ENCODE assay signal across 9 cellular contexts in genomic region chr19:7852851-7853759, GRCh38. TPM values are rescaled to one million over a fixed set of nuclear protein-coding genes. Genes with fewer than 3 reads are reported as not detected.
A peak's percentile ranks its signal among the peaks of the same experiment; 100 is the strongest.
DNase-seq lines count a peak whose midpoint lies in the region; ATAC-seq, FAIRE-seq and TF ChIP-seq lines count a peak whose summit lies in the region.
"Had no signal": no experiment of that assay in that cellular context is flagged by ENCODE, and none has a peak within 500 bp of the region (broad histone marks: within the 10 kb centered on the region; RNA-seq: fewer than 3 reads in every experiment).

No MANE protein-coding gene starts in this region.

- BruUV-seq in K562 (replicated peaks; lab: Mats Ljungman, UMichigan): no TSS peak

- H3K4me2 ChIP-seq in K562 (ENCODE audit: insufficient read depth, low read length): peak overlapping the region; percentile 63

- no peak for TF ChIP-seq POLR2A in K562 (conservative IDR thresholded peaks at IDR 0.05)

- H4K20me1 ChIP-seq in K562 (replicated peaks; ENCODE audit: control insufficient read depth, insufficient read depth, low read length): peaks cover 18% of the 10 kb centered on the region; the same call in 1 of the 2 replicates

- H2AFZ ChIP-seq in K562 (ENCODE audit: low read depth, low read length): peak overlapping the region; percentile 15

- peak; percentile 83 to 90 (median 86); a peak in 5 of 6 replicates for TF ChIP-seq CTCF in K562 (IDR thresholded peaks at IDR 0.05 in 2 of 3, conservative IDR thresholded peaks at IDR 0.05 in 1 of 3; ENCODE audit: insufficient read depth in 2 of 3, low read depth in 1 of 3, low read length in 3 of 3)

- CTCF ChIA-PET in K562 (lab: Yijun Ruan, JAX; ENCODE audit: low intra/inter-chr PET ratio): interaction anchor here (0.7 to 1.2 kb wide), 8 partner anchors 16 to 400 kb away, joined by 3 to 5 read pairs (median 3); partner anchors contain the start of gene MAP2K7

- no peaks in the 10 kb centered on the region for H3K9me1 ChIP-seq in K562 (ENCODE audit: control insufficient read depth, insufficient read depth, low read length)

- no peak for TF ChIP-seq EP300 in K562 (IDR thresholded peaks at IDR 0.05; ENCODE audit: low read length)

- peak; percentile 92 for ATAC-seq in K562
- ATAC-seq in GM18519 (IDR thresholded peaks at IDR 0.05; ENCODE audit: low FRiP score, unreplicated experiment): no peak

- intact Hi-C loops in K562 (cut with micrococcal nuclease): loop anchor here (1.0 to 2.0 kb wide), 3 partner anchors 50 to 72 kb away; partner anchors contain the start of gene MAP2K7

- H3K27me3 ChIP-seq in K562 (ENCODE audit: control insufficient read depth in 2 of 2, insufficient read depth in 2 of 2, low read length in 2 of 2): peaks cover 15 to 37% of the 10 kb centered on the region in 2 experiments; a peak in 4 of 5 replicates

- H3K9me3 ChIP-seq in K562 (replicated peaks; ENCODE audit: control insufficient read depth, insufficient read depth, low read depth, low read length): no peaks in the 10 kb centered on the region

- POLR2A ChIA-PET in K562 (lab: Yijun Ruan, JAX): interaction anchor here (0.6 kb wide), 1 partner anchor 16 kb away, joined by 3 read pairs; no protein-coding TSS in a partner anchor

- in situ Hi-C loops in K562 (cut with MboI): loop anchor here (5.0 kb wide), 1 partner anchor 69 kb away; the partner anchor contains the start of gene SNAPC2

- H3K9ac ChIP-seq in K562 (ENCODE audit: insufficient read depth in 1 of 2, low read depth in 2 of 2, low read length in 2 of 2): peak overlapping the region in 1 of 2 experiments; percentile 70; a peak in 2 of 4 replicates

- peak; percentile 63 to 70 for DNase-seq in NCI-H187 (lab: John Stamatoyannopoulos, UW)
- no peak for DNase-seq in NCI-H187 treated with DMSO at 0.1 percent for 48 hours (lab: John Stamatoyannopoulos, UW)
- peak; percentile 28 for DNase-seq in NCI-H1694 (lab: John Stamatoyannopoulos, UW)
- peak; percentile 46 for DNase-seq in UCSD-AML1 (lab: John Stamatoyannopoulos, UW; ENCODE audit: unreplicated experiment)
- DNase-seq in K562 (ENCODE audit: extremely low read depth in 1 of 4, low spot score in 3 of 4): peak; percentile 91 to 97 (median 94)
- DNase-seq in iPS-NIHi7 (ENCODE audit: extremely low spot score): peak; percentile 99
- peak in 3 of 4 experiments; percentile 45 to 62 (median 52) for DNase-seq in stimulated activated CD4-positive, alpha-beta T cell treated with anti-CD3 and anti-CD28 coated beads, Interleukin-1b, Interleukin-23, amount 100 ng/mL, for 24 hours (ENCODE audit: low read depth in 4 of 4, low spot score in 1 of 4)

- H3K36me3 ChIP-seq in K562 (ENCODE audit: control insufficient read depth, insufficient read depth, low read length): no peaks in the 10 kb centered on the region

- H3K4me3 ChIP-seq in K562: no peak overlapping the region

- H3K27ac ChIP-seq in K562 (ENCODE audit: extremely low read depth, low read depth, low read length): no peak overlapping the region

- H3K4me1 ChIP-seq in K562 (replicated peaks in 1 of 2; ENCODE audit: control insufficient read depth in 2 of 2, insufficient read depth in 2 of 2, low read length in 2 of 2): peaks cover 13 to 74% of the 10 kb centered on the region in 2 experiments

- no peaks in the 10 kb centered on the region for H3K79me2 ChIP-seq in K562 (ENCODE audit: control insufficient read depth, insufficient read depth, low read length)

- peak; percentile 86 for FAIRE-seq in K562 (lab: Jason Lieb, UNC)
- FAIRE-seq: A204.1 had no signal

- peak; percentile 68 to 85 for TF ChIP-seq RAD21 in K562 (CRISPR knock-in tag; conservative IDR thresholded peaks at IDR 0.05 in 1 of 2, IDR thresholded peaks at IDR 0.05 in 1 of 2)

- 6% methylated on average over 42 of the region's 45 CpGs for WGBS in K562 (ENCODE audit: insufficient coverage, low coverage, missing lambda C conversion rate)

TF ChIP-seq in K562, 482 proteins besides CTCF, POLR2A, EP300 and RAD21 (continues in another document):
- no peak for TF ChIP-seq MYBL2 (IDR thresholded peaks at IDR 0.05; ENCODE audit: low read depth)
- TF ChIP-seq MYBL2 (CRISPR knock-in tag; IDR thresholded peaks at IDR 0.05; ENCODE audit: borderline replicate concordance): no peak
- TF ChIP-seq ZBTB1 (CRISPR knock-in tag; IDR thresholded peaks at IDR 0.05; ENCODE audit: borderline replicate concordance, low read depth): no peak

RNA-seq across cellular contexts. Expression of gene PRR36, which starts 21.1 kb away (rescaled TPM):
- 0.14 and 0.35 TPM in 2 replicates for total RNA-seq in K562 (2011; cell fraction: chromatin; rRNA removed; ENCODE audit: low replicate concordance)
- total RNA-seq in K562 (2011; cell fraction: nucleolus; rRNA removed): 0.17 and 0.26 TPM in 2 replicates
- total RNA-seq in K562 (2011; cell fraction: nucleoplasm; rRNA removed): 0.22 and 0.53 TPM in 2 replicates
- 0.05 TPM in 1 of 2 replicates, not detected in the other for total RNA-seq in K562 (2014; rRNA removed)
- not detected in 2 replicates for total RNA-seq in K562 (2014; rRNA removed; fragmentation: Illumina TruSeq; extraction: Trizol)
- 0.04 TPM in 1 of 2 replicates, not detected in the other for total RNA-seq in K562 (2015; rRNA removed; fragmentation: Illumina TruSeq; extraction: Trizol)
- total RNA-seq in K562 (2021): 0.29 and 0.42 TPM in 2 replicates
- polyA plus RNA-seq in K562 (2011; rRNA removed): 0.07 TPM in 1 of 2 replicates, not detected in the other
- polyA plus RNA-seq in K562 (2011; cell fraction: cytosol; rRNA removed): 0.09 and 0.13 TPM in 2 replicates
- polyA plus RNA-seq in K562 (2011; cell fraction: nucleus; rRNA removed): 0.25 and 0.30 TPM in 2 replicates
- polyA plus RNA-seq in K562 (2012): 0.16 and 0.22 TPM in 2 replicates
- polyA plus RNA-seq in K562 (2014; fragmentation: Illumina TruSeq; extraction: Trizol): 0.06 and 0.14 TPM in 2 replicates
- polyA plus RNA-seq in K562 (2014; fragmentation: Nextera tagmentation; extraction: Ambion mirVana): not detected
- not detected in 2 replicates for polyA plus RNA-seq in K562 (2014; rRNA removed)
- 0.06 TPM in 1 of 2 replicates, not detected in the other for polyA minus RNA-seq in K562 (2011; rRNA and poly(A)+ RNA removed)
- polyA minus RNA-seq in K562 (2011; cell fraction: cytosol; rRNA and poly(A)+ RNA removed): 0.29 and 0.82 TPM in 2 replicates
- polyA minus RNA-seq in K562 (2011; cell fraction: nucleus; rRNA and poly(A)+ RNA removed): 0.11 and 0.13 TPM in 2 replicates

RNA-seq across cellular contexts. Expression of gene EVI5L, which starts 23.1 kb away (rescaled TPM):
- total RNA-seq in K562 (2011; cell fraction: chromatin; rRNA removed; ENCODE audit: low replicate concordance): 2.9 and 11.6 TPM in 2 replicates
- total RNA-seq in K562 (2011; cell fraction: nucleolus; rRNA removed): 6.2 and 7.6 TPM in 2 replicates
- total RNA-seq in K562 (2011; cell fraction: nucleoplasm; rRNA removed): 3.4 and 4.6 TPM in 2 replicates
- total RNA-seq in K562 (2014; rRNA removed): 1.0 and 1.1 TPM in 2 replicates
- total RNA-seq in K562 (2014; rRNA removed; fragmentation: Illumina TruSeq; extraction: Trizol): 0.13 and 0.76 TPM in 2 replicates
- 0.53 and 0.69 TPM in 2 replicates for total RNA-seq in K562 (2015; rRNA removed; fragmentation: Illumina TruSeq; extraction: Trizol)
- 1.8 and 1.9 TPM in 2 replicates for total RNA-seq in K562 (2021)
- polyA plus RNA-seq in K562 (2011; rRNA removed): 1.4 and 2.8 TPM in 2 replicates
- polyA plus RNA-seq in K562 (2011; cell fraction: cytosol; rRNA removed): 2.5 and 3.6 TPM in 2 replicates
- polyA plus RNA-seq in K562 (2011; cell fraction: nucleus; rRNA removed): 4.8 and 5.7 TPM in 2 replicates
- polyA plus RNA-seq in K562 (2012): 1.2 and 5.4 TPM in 2 replicates
- 1.5 TPM in 2 replicates for polyA plus RNA-seq in K562 (2014; fragmentation: Illumina TruSeq; extraction: Trizol)
- polyA plus RNA-seq in K562 (2014; fragmentation: Nextera tagmentation; extraction: Ambion mirVana): not detected
- 1.00 and 1.2 TPM in 2 replicates for polyA plus RNA-seq in K562 (2014; rRNA removed)
- polyA minus RNA-seq in K562 (2011; rRNA and poly(A)+ RNA removed): 2.9 and 3.4 TPM in 2 replicates
- polyA minus RNA-seq in K562 (2011; cell fraction: cytosol; rRNA and poly(A)+ RNA removed): 3.0 and 3.9 TPM in 2 replicates
- 3.5 and 5.4 TPM in 2 replicates for polyA minus RNA-seq in K562 (2011; cell fraction: nucleus; rRNA and poly(A)+ RNA removed)

RNA-seq across cellular contexts. Expression of gene LRRC8E, which starts 35.2 kb away (rescaled TPM):
- total RNA-seq in K562 (2011; cell fraction: chromatin; rRNA removed; ENCODE audit: low replicate concordance): 12.2 and 21.7 TPM in 2 replicates
- 17.6 and 21.2 TPM in 2 replicates for total RNA-seq in K562 (2011; cell fraction: nucleolus; rRNA removed)
- total RNA-seq in K562 (2011; cell fraction: nucleoplasm; rRNA removed): 11.2 and 13.3 TPM in 2 replicates
- 4.8 TPM in 2 replicates for total RNA-seq in K562 (2014; rRNA removed)
- 1.4 and 3.2 TPM in 2 replicates for total RNA-seq in K562 (2014; rRNA removed; fragmentation: Illumina TruSeq; extraction: Trizol)
- 2.6 and 3.1 TPM in 2 replicates for total RNA-seq in K562 (2015; rRNA removed; fragmentation: Illumina TruSeq; extraction: Trizol)
- total RNA-seq in K562 (2021): 5.7 and 7.1 TPM in 2 replicates
- 5.3 and 6.2 TPM in 2 replicates for polyA plus RNA-seq in K562 (2011; rRNA removed)
- polyA plus RNA-seq in K562 (2011; cell fraction: cytosol; rRNA removed): 4.5 and 8.1 TPM in 2 replicates
- polyA plus RNA-seq in K562 (2011; cell fraction: nucleus; rRNA removed): 4.7 and 5.5 TPM in 2 replicates
- polyA plus RNA-seq in K562 (2012): 3.0 and 3.6 TPM in 2 replicates
- 3.5 and 4.9 TPM in 2 replicates for polyA plus RNA-seq in K562 (2014; fragmentation: Illumina TruSeq; extraction: Trizol)
- polyA plus RNA-seq in K562 (2014; fragmentation: Nextera tagmentation; extraction: Ambion mirVana): under 1 TPM in 1 of 2 experiments, not detected in 1; 0.08 TPM
- 1.7 and 3.5 TPM in 2 replicates for polyA plus RNA-seq in K562 (2014; rRNA removed)
- 4.9 and 6.5 TPM in 2 replicates for polyA minus RNA-seq in K562 (2011; rRNA and poly(A)+ RNA removed)
- polyA minus RNA-seq in K562 (2011; cell fraction: cytosol; rRNA and poly(A)+ RNA removed): 5.1 and 6.6 TPM in 2 replicates
- 2.3 and 3.1 TPM in 2 replicates for polyA minus RNA-seq in K562 (2011; cell fraction: nucleus; rRNA and poly(A)+ RNA removed)

RNA-seq across cellular contexts. Expression of gene MAP2K7, which starts 50.6 kb away (rescaled TPM):
- 34.2 and 92.8 TPM in 2 replicates for total RNA-seq in K562 (2011; cell fraction: chromatin; rRNA removed; ENCODE audit: low replicate concordance)
- total RNA-seq in K562 (2011; cell fraction: nucleolus; rRNA removed): 57.2 and 57.4 TPM in 2 replicates
- 41.1 and 52.7 TPM in 2 replicates for total RNA-seq in K562 (2011; cell fraction: nucleoplasm; rRNA removed)
- total RNA-seq in K562 (2014; rRNA removed) (19.4 and 23.9 TPM in 2 replicates), K562 (2014; rRNA removed; fragmentation: Illumina TruSeq; extraction: Trizol) (3.1 and 4.1 TPM in 2 replicates), K562 (2015; rRNA removed; fragmentation: Illumina TruSeq; extraction: Trizol) (11.3 and 12.3 TPM in 2 replicates), K562 (2021) (43.8 and 45.8 TPM in 2 replicates)
- polyA plus RNA-seq in K562 (2011; rRNA removed) (14.9 and 15.7 TPM in 2 replicates), K562 (2014; fragmentation: Illumina TruSeq; extraction: Trizol) (14.1 and 27.3 TPM in 2 replicates), K562 (2014; fragmentation: Nextera tagmentation; extraction: Ambion mirVana) (under 1 TPM; 0.51 to 0.99 TPM), K562 (2014; rRNA removed) (37.6 and 40.1 TPM in 2 replicates)
- 16.0 and 27.0 TPM in 2 replicates for polyA plus RNA-seq in K562 (2011; cell fraction: cytosol; rRNA removed)
- 39.0 and 61.8 TPM in 2 replicates for polyA plus RNA-seq in K562 (2011; cell fraction: nucleus; rRNA removed)
- 29.3 and 31.2 TPM in 2 replicates for polyA plus RNA-seq in K562 (2012)
- 4.7 and 7.6 TPM in 2 replicates for polyA minus RNA-seq in K562 (2011; rRNA and poly(A)+ RNA removed)
- 17.0 and 17.8 TPM in 2 replicates for polyA minus RNA-seq in K562 (2011; cell fraction: cytosol; rRNA and poly(A)+ RNA removed)
- 14.3 and 15.6 TPM in 2 replicates for polyA minus RNA-seq in K562 (2011; cell fraction: nucleus; rRNA and poly(A)+ RNA removed)
